Comparison of ENCODE assay signal across 8 cellular contexts in the genomic region with DNA sequence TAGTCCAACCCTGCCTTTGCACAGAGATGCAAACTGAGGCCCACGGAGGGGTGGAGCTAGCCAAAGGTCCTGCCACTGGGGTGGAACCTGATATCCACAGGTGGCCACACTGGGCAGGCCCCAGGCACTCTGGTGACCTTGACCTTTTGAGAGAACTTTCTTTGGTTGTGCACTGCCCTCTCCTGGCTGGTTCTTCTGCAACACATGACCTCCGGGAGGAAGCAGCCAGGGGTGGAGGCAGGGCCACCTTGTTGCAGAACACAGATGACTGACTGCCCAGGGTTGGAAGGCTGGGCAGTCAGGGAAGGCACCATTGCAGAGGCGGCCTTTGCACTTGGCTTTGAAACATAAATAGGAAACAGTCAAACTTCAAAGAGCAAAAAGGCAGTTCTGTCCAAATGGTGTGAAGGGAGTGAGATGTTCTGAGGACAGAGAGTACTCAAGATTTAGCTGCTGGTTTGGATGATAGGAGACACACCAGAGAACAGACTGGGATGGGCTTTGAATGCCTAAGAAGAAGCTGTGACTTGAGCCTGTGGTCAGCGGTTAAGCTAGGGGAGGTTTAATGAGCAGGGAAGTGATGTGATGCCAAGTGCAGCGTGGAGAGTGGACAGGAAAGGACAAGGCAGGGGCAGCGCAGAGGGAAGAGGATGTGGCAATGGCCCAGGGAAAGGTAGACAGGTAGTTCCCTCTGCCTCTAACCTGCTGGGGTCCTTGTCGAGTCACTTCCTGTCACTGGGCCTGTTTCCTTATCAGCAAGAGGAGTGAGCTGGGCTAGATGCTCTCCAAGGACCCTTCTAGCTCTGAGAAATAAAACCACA. TPM values are rescaled to one million over a fixed set of nuclear protein-coding genes. Genes with fewer than 3 reads are reported as not detected.
DNase-seq lines count a peak whose midpoint lies in the region; ATAC-seq and TF ChIP-seq lines count a peak whose summit lies in the region.

No MANE protein-coding gene starts in this region.

- TF ChIP-seq POLR2A in upper lobe of left lung (IDR thresholded peaks at IDR 0.05): no peak

- POLR2A ChIA-PET in CD4-positive, alpha-beta memory T cell (lab: Charles Lee; ENCODE audit: partially characterized antibody): interaction anchor here (1.1 kb wide), 1 partner anchor 60 kb away, joined by 3 read pairs; no protein-coding TSS in a partner anchor
- POLR2A ChIA-PET in OCI-LY7 (lab: Charles Lee): interaction anchor here (0.5 to 2.3 kb wide), 8 partner anchors 9 to 223 kb away, joined by 3 to 13 read pairs (median 4); a partner anchor contains a TSS

- peaks cover 6 to 14% (median 8%) of the 10 kb centered on the region in 4 donors for H3K4me1 Mint-ChIP-seq in CD4-positive, alpha-beta memory T cell
- peaks cover 11% of the 10 kb centered on the region for H3K4me1 Mint-ChIP-seq in activated T-helper 2 cell treated with anti-CD3 and anti-CD28 coated beads, Interferon-gamma antibody, Interleukin-2, Interleukin-4, amounts not matched to agents 10 μg/mL and 5 μg/mL and 100 μg/mL, durations not matched to agents 14 hours and 24 hours and 36 hours (ENCODE audit: low read depth)

- BruUV-seq in OCI-LY7 (replicated peaks; lab: Mats Ljungman, UMichigan): no TSS peak

- intact Hi-C loops in CD4-positive, alpha-beta memory T cell (cut with micrococcal nuclease): no loop called here
- intact Hi-C loops in OCI-LY7 (cut with micrococcal nuclease; ENCODE audit: unreplicated experiment): loop anchor here (1.0 to 2.0 kb wide), 3 partner anchors 78 to 220 kb away; no protein-coding TSS in a partner anchor
- intact Hi-C loops in activated T-helper 2 cell treated with anti-CD3 and anti-CD28 coated beads, Interferon-gamma antibody, Interleukin-2, Interleukin-4, amounts not matched to agents 10 μg/mL and 5 μg/mL and 100 μg/mL, durations not matched to agents 14 hours and 24 hours and 36 hours (cut with micrococcal nuclease): loop anchor here (1.0 to 10.0 kb wide), 3 partner anchors 78 to 1424 kb away; a partner anchor contains a TSS

- CTCF ChIA-PET in CD4-positive, alpha-beta memory T cell (lab: Charles Lee; ENCODE audit: partially characterized antibody): interaction anchor here (0.6 to 3.6 kb wide), 19 partner anchors 8 to 359 kb away, joined by 3 to 21 read pairs (median 4); a partner anchor contains a TSS
- CTCF ChIA-PET in OCI-LY7 (lab: Charles Lee; ENCODE audit: unreplicated experiment): interaction anchor here (0.5 to 1.5 kb wide), 4 partner anchors 12 to 198 kb away, joined by 3 to 6 read pairs (median 4); no protein-coding TSS in a partner anchor

- H3K36me3 Mint-ChIP-seq in CD4-positive, alpha-beta memory T cell: no peaks in the 10 kb centered on the region
- no peaks in the 10 kb centered on the region for H3K36me3 Mint-ChIP-seq in activated T-helper 2 cell treated with anti-CD3 and anti-CD28 coated beads, Interferon-gamma antibody, Interleukin-2, Interleukin-4, amounts not matched to agents 10 μg/mL and 5 μg/mL and 100 μg/mL, durations not matched to agents 14 hours and 24 hours and 36 hours (ENCODE audit: low read depth)

- peaks cover 0 to 1% of the 10 kb centered on the region in 2 donors for H3K27me3 Mint-ChIP-seq in CD4-positive, alpha-beta memory T cell
- H3K27me3 Mint-ChIP-seq in activated T-helper 2 cell treated with anti-CD3 and anti-CD28 coated beads, Interferon-gamma antibody, Interleukin-2, Interleukin-4, amounts not matched to agents 10 μg/mL and 5 μg/mL and 100 μg/mL, durations not matched to agents 14 hours and 24 hours and 36 hours (ENCODE audit: low read depth): peaks cover 7% of the 10 kb centered on the region

- H2AFZ ChIP-seq in OCI-LY7 (ENCODE audit: low read length): peak overlapping the region; percentile 67; the same call in 1 of the 2 replicates

- H3K4me2 ChIP-seq in OCI-LY7 (ENCODE audit: low read length): peak overlapping the region; percentile 27

- H3K27me3 ChIP-seq in CD4-positive, alpha-beta memory T cell (ENCODE audit: insufficient read depth, low read length): no peaks in the 10 kb centered on the region
- H3K27me3 ChIP-seq in foreskin keratinocyte: no peaks in the 10 kb centered on the region
- no peaks in the 10 kb centered on the region for H3K27me3 ChIP-seq in neutrophil
- H3K27me3 ChIP-seq in upper lobe of left lung: no peaks in the 10 kb centered on the region

- peak in 1 of 4 donors; percentile 44 for TF ChIP-seq EP300 in upper lobe of left lung (IDR thresholded peaks at IDR 0.05)

- H3K79me2 ChIP-seq in OCI-LY7 (ENCODE audit: insufficient read depth, low read depth, low read length): no peaks in the 10 kb centered on the region

- peaks cover 0 to 3% (median 0%) of the 10 kb centered on the region in 8 donors for H3K9me3 Mint-ChIP-seq in CD4-positive, alpha-beta memory T cell
- H3K9me3 Mint-ChIP-seq in activated T-helper 2 cell treated with anti-CD3 and anti-CD28 coated beads, Interferon-gamma antibody, Interleukin-2, Interleukin-4, amounts not matched to agents 10 μg/mL and 5 μg/mL and 100 μg/mL, durations not matched to agents 14 hours and 24 hours and 36 hours: no peaks in the 10 kb centered on the region

- H3K4me3 Mint-ChIP-seq in CD4-positive, alpha-beta memory T cell: peak overlapping the region in 2 of 8 donors; percentile 23 to 41
- no peak overlapping the region for H3K4me3 Mint-ChIP-seq in activated T-helper 2 cell treated with anti-CD3 and anti-CD28 coated beads, Interferon-gamma antibody, Interleukin-2, Interleukin-4, amounts not matched to agents 10 μg/mL and 5 μg/mL and 100 μg/mL, durations not matched to agents 14 hours and 24 hours and 36 hours (ENCODE audit: low read depth)

- DNase-seq in CD4-positive, alpha-beta memory T cell: peak; percentile 33 to 52 (median 33)
- DNase-seq in OCI-LY7 (ENCODE audit: low spot score) (peak; percentile 81), foreskin keratinocyte (peak in 1 of 2 donors; percentile 44), upper lobe of left lung (peak in 1 of 2 donors; percentile 79)
- DNase-seq in activated T-helper 2 cell treated with anti-CD3 and anti-CD28 coated beads, Interferon-gamma antibody, Interleukin-2, Interleukin-4, amounts not matched to agents 10 μg/mL and 5 μg/mL and 100 μg/mL, durations not matched to agents 14 hours and 24 hours and 36 hours (ENCODE audit: low spot score): peak; percentile 31

- H3K9me2 ChIP-seq in OCI-LY7 (ENCODE audit: insufficient read depth, low read length): no peaks in the 10 kb centered on the region

- H3K36me3 ChIP-seq in CD4-positive, alpha-beta memory T cell (ENCODE audit: insufficient read depth, low read length): no peaks in the 10 kb centered on the region
- H3K36me3 ChIP-seq in OCI-LY7 (ENCODE audit: insufficient read depth, low read length) (no peaks in the 10 kb centered on the region), neutrophil (no peaks in the 10 kb centered on the region), upper lobe of left lung (no peaks in the 10 kb centered on the region)

- ATAC-seq in GM19025 (IDR thresholded peaks at IDR 0.05; ENCODE audit: low read depth, unreplicated experiment) (peak; percentile 87), HG03139 (IDR thresholded peaks at IDR 0.05; ENCODE audit: unreplicated experiment) (peak; percentile 81), foreskin keratinocyte (peak; percentile 62), upper lobe of left lung (ENCODE audit: low FRiP score in 2 of 2) (peak; percentile 72 to 86)

- WGBS in upper lobe of left lung, 2 donors: 43 to 60% methylated on average over 6 to 7 of the region's 7 CpGs

- peak overlapping the region; percentile 45 to 93 (median 78) for H3K27ac Mint-ChIP-seq in CD4-positive, alpha-beta memory T cell
- H3K27ac Mint-ChIP-seq in activated T-helper 2 cell treated with anti-CD3 and anti-CD28 coated beads, Interferon-gamma antibody, Interleukin-2, Interleukin-4, amounts not matched to agents 10 μg/mL and 5 μg/mL and 100 μg/mL, durations not matched to agents 14 hours and 24 hours and 36 hours: peak overlapping the region; percentile 25

- no peaks in the 10 kb centered on the region for H4K20me1 ChIP-seq in OCI-LY7 (ENCODE audit: insufficient read depth, low read length)

- no peak overlapping the region for H3K4me3 ChIP-seq in CD4-positive, alpha-beta memory T cell (ENCODE audit: low read length in 2 of 2)
- H3K4me3 ChIP-seq in OCI-LY7 (ENCODE audit: low read depth, low read length, poor library complexity, severe bottlenecking): no peak overlapping the region
- peak overlapping the region in 1 of 2 experiments; percentile 21 for H3K4me3 ChIP-seq in neutrophil (ENCODE audit: low read depth in 1 of 2, low read length in 1 of 2)
- H3K4me3 ChIP-seq in upper lobe of left lung: no peak overlapping the region

- TF ChIP-seq CTCF in OCI-LY7 (conservative IDR thresholded peaks at IDR 0.05; ENCODE audit: low read length) (peak; percentile 95), foreskin keratinocyte (conservative IDR thresholded peaks at IDR 0.05) (peak; percentile 84), neutrophil (IDR thresholded peaks at IDR 0.05) (no peak), upper lobe of left lung (IDR thresholded peaks at IDR 0.05) (peak; percentile 33 to 75 (median 48))

- no peak overlapping the region for H3K27ac ChIP-seq in CD4-positive, alpha-beta memory T cell (ENCODE audit: low read depth, low read length)
- no peak overlapping the region for H3K27ac ChIP-seq in OCI-LY7 (ENCODE audit: low read depth, low read length, poor library complexity, severe bottlenecking)
- H3K27ac ChIP-seq in foreskin keratinocyte: no peak overlapping the region
- peak overlapping the region; percentile 56 for H3K27ac ChIP-seq in neutrophil
- H3K27ac ChIP-seq in upper lobe of left lung: no peak overlapping the region

- H3K9me3 ChIP-seq in CD4-positive, alpha-beta memory T cell (ENCODE audit: control insufficient read depth in 1 of 2, low read length in 2 of 2): no peaks in the 10 kb centered on the region
- H3K9me3 ChIP-seq in OCI-LY7 (ENCODE audit: low read length) (no peaks in the 10 kb centered on the region), neutrophil (no peaks in the 10 kb centered on the region), upper lobe of left lung (no peaks in the 10 kb centered on the region)

- H3K4me1 ChIP-seq in CD4-positive, alpha-beta memory T cell (ENCODE audit: insufficient read depth, low read length): peaks cover 13% of the 10 kb centered on the region
- H3K4me1 ChIP-seq in OCI-LY7 (ENCODE audit: insufficient read depth, low read length, poor library complexity, severe bottlenecking) (peaks cover 22% of the 10 kb centered on the region), foreskin keratinocyte (no peaks in the 10 kb centered on the region), neutrophil (ENCODE audit: control insufficient read depth in 1 of 2, insufficient read depth in 1 of 2, low read depth in 1 of 2, low read length in 1 of 2) (peaks cover 24 to 25% of the 10 kb centered on the region in 2 experiments), upper lobe of left lung (peaks cover 3 to 9% (median 6%) of the 10 kb centered on the region in 4 donors)

RNA-seq across cellular contexts. Expression of a gene that starts 6.8 kb away (rescaled TPM):
- total RNA-seq in CD4-positive, alpha-beta memory T cell: 10 to 100 TPM; 53.8 to 59.9 TPM
- polyA plus RNA-seq in CD4-positive, alpha-beta memory T cell: 10 to 100 TPM in 1 of 2 donors, under 1 TPM in 1; 0.21 to 30.8 TPM
- total RNA-seq in OCI-LY7 (2014; rRNA removed; shearing (Covaris generic)): 61.3 and 62.9 TPM in 2 replicates
- 104 and 108 TPM in 2 replicates for total RNA-seq in OCI-LY7 (2022)
- 95.8 and 98.2 TPM in 2 replicates for total RNA-seq in activated T-helper 2 cell treated with anti-CD3 and anti-CD28 coated beads, Interferon-gamma antibody, Interleukin-2, Interleukin-4, amounts not matched to agents 10 μg/mL and 5 μg/mL and 100 μg/mL, durations not matched to agents 14 hours and 24 hours and 36 hours
- 76.4 and 97.3 TPM in 2 replicates for total RNA-seq in foreskin keratinocyte
- polyA plus RNA-seq in foreskin keratinocyte: 46.1 and 61.7 TPM in 2 replicates
- total RNA-seq in upper lobe of left lung: 10 to 100 TPM; 21.7 to 71.2 (median 30.4) TPM

RNA-seq across cellular contexts. Expression of a gene that starts 48.0 kb away (rescaled TPM):
- not detected for total RNA-seq in CD4-positive, alpha-beta memory T cell
- not detected for polyA plus RNA-seq in CD4-positive, alpha-beta memory T cell
- total RNA-seq in OCI-LY7 (2014; rRNA removed; shearing (Covaris generic)): not detected in 2 replicates
- total RNA-seq in OCI-LY7 (2022): not detected in 2 replicates
- not detected in 2 replicates for total RNA-seq in activated T-helper 2 cell treated with anti-CD3 and anti-CD28 coated beads, Interferon-gamma antibody, Interleukin-2, Interleukin-4, amounts not matched to agents 10 μg/mL and 5 μg/mL and 100 μg/mL, durations not matched to agents 14 hours and 24 hours and 36 hours
- 4.7 and 5.0 TPM in 2 replicates for total RNA-seq in foreskin keratinocyte
- 3.5 and 3.7 TPM in 2 replicates for polyA plus RNA-seq in foreskin keratinocyte
- total RNA-seq in upper lobe of left lung: 1 to 10 TPM in 5 of 6 donors, under 1 TPM in 1; 0.78 to 6.3 (median 2.8) TPM
